ENCODE assay signal across 8 cellular contexts in the genomic region with DNA sequence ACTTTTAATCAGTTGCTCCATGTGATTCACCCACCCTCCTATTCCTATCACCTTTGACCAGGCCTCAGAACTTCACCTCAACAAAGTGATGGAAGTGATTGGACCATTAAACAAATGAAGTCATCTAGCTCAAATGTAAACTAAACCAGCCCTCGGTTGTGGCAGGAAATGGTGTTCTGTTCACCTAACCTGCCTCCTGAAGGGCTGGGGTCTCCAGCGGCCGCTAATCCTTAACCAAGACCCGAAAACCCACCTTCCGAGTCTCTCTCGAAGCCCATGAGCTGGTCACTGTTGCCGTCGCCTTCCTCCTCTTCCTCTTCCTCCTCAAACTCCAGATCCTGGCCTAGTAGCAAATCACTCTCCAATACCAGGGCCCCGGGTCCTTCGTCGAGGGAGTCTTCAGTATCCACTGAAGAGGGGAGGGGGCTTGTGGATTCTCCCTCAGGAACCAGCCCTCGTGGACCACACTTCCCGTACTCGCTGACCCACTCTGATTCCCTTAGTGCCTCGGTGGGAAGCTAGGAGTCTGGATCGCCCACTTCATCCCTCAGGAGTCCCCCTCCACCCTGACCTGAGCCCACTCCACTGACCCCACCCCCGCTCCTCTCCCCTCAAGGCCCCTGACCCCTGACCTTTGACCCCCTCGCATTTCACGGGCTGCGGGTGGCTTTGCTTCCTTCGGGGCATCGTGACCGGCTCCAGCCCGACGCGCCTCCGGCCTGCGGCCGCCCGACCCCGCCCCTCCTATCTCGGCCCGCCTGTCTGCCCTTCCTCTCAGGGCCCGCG. TPM values are rescaled to one million over a fixed set of nuclear protein-coding genes. Genes with fewer than 3 reads are reported as not detected.
DNase-seq lines count a peak whose midpoint lies in the region; ATAC-seq lines count a peak whose summit lies in the region.

No MANE protein-coding gene starts in this region.

- peak; percentile 81 for DNase-seq in activated CD8-positive, alpha-beta memory T cell treated with anti-CD3 and anti-CD28 coated beads, Interleukin-2, amount 10 ng/mL, durations not matched to agents 7 days and 5 days
- no peak for DNase-seq in activated CD8-positive, alpha-beta memory T cell treated with anti-CD3 and anti-CD28 coated beads, Interleukin-2, amount 50 U/mL, for 48 hours
- DNase-seq in SK-N-DZ (ENCODE audit: low spot score) (peak; percentile 61), left colon (peak; percentile 78 to 82)
- peak; percentile 24 for DNase-seq in central memory CD4-positive, alpha-beta T cell
- DNase-seq in stimulated activated CD4-positive, alpha-beta T cell treated with anti-CD3 and anti-CD28 coated beads, Interleukin-1b, Interleukin-23, amount 100 ng/mL, for 48 hours, result peak; percentile 8

- intact Hi-C loops in left colon (cut with DNase I, micrococcal nuclease), result no loop called here

- H3K4me1 Mint-ChIP-seq in activated CD8-positive, alpha-beta memory T cell treated with anti-CD3 and anti-CD28 coated beads, Interleukin-2, amount 10 ng/mL, durations not matched to agents 7 days and 5 days, result peaks cover 21% of the 10 kb centered on the region

- CTCF ChIA-PET in activated CD8-positive, alpha-beta memory T cell treated with anti-CD3 and anti-CD28 coated beads, Interleukin-2, amount 10 ng/mL, durations not matched to agents 7 days and 5 days (lab: Charles Lee), result interaction anchor here (0.9 to 3.4 kb wide), 6 partner anchors 9 to 303 kb away, joined by 3 to 20 read pairs (median 3); a partner anchor contains a TSS

- no peaks in the 10 kb centered on the region for H3K27me3 Mint-ChIP-seq in activated CD8-positive, alpha-beta memory T cell treated with anti-CD3 and anti-CD28 coated beads, Interleukin-2, amount 10 ng/mL, durations not matched to agents 7 days and 5 days

- peak overlapping the region; percentile 96 for H3K27ac Mint-ChIP-seq in activated CD8-positive, alpha-beta memory T cell treated with anti-CD3 and anti-CD28 coated beads, Interleukin-2, amount 10 ng/mL, durations not matched to agents 7 days and 5 days

- ATAC-seq in activated CD8-positive, alpha-beta memory T cell treated with anti-CD3 and anti-CD28 coated beads, Interleukin-2, amount 10 ng/mL, durations not matched to agents 7 days and 5 days, result peak; percentile 66
- peak; percentile 44 for ATAC-seq in HG03354 (IDR thresholded peaks at IDR 0.05; ENCODE audit: poor library complexity, severe bottlenecking, unreplicated experiment)
- ATAC-seq in left colon, result peak; percentile 54
- ATAC-seq in HG03135 (IDR thresholded peaks at IDR 0.05; ENCODE audit: unreplicated experiment), result no peak

- H3K9me3 Mint-ChIP-seq in activated CD8-positive, alpha-beta memory T cell treated with anti-CD3 and anti-CD28 coated beads, Interleukin-2, amount 10 ng/mL, durations not matched to agents 7 days and 5 days (ENCODE audit: low read depth), result no peaks in the 10 kb centered on the region

- peaks cover 42% of the 10 kb centered on the region for H3K36me3 Mint-ChIP-seq in activated CD8-positive, alpha-beta memory T cell treated with anti-CD3 and anti-CD28 coated beads, Interleukin-2, amount 10 ng/mL, durations not matched to agents 7 days and 5 days

- H3K4me3 Mint-ChIP-seq in activated CD8-positive, alpha-beta memory T cell treated with anti-CD3 and anti-CD28 coated beads, Interleukin-2, amount 10 ng/mL, durations not matched to agents 7 days and 5 days, result peak overlapping the region; percentile 84

RNA-seq across cellular contexts. Expression of a gene that starts 0.5 kb away (rescaled TPM):
- total RNA-seq in activated CD8-positive, alpha-beta memory T cell treated with anti-CD3 and anti-CD28 coated beads, Interleukin-2, amount 10 ng/mL, durations not matched to agents 7 days and 5 days, result 10 to 100 TPM; 12.7 to 15.4 TPM
- polyA plus RNA-seq in SK-N-DZ (2014; cell fraction: cytosol; rRNA removed), result 2.5 and 10.9 TPM in 2 replicates
- polyA plus RNA-seq in SK-N-DZ (2014; cell fraction: nucleus; rRNA removed), result 11.3 and 12.7 TPM in 2 replicates
- 10 to 100 TPM; 24.9 to 27.4 TPM for total RNA-seq in left colon

RNA-seq across cellular contexts. Expression of a gene that starts 9.6 kb away (rescaled TPM):
- 100 to 1,000 TPM; 101 to 125 TPM for total RNA-seq in activated CD8-positive, alpha-beta memory T cell treated with anti-CD3 and anti-CD28 coated beads, Interleukin-2, amount 10 ng/mL, durations not matched to agents 7 days and 5 days
- 52.2 and 64.9 TPM in 2 replicates for polyA plus RNA-seq in SK-N-DZ (2014; cell fraction: cytosol; rRNA removed)
- polyA plus RNA-seq in SK-N-DZ (2014; cell fraction: nucleus; rRNA removed), result 44.1 and 49.8 TPM in 2 replicates
- 10 to 100 TPM; 85.2 to 85.5 TPM for total RNA-seq in left colon

RNA-seq across cellular contexts. Expression of a gene that starts 9.9 kb away (rescaled TPM):
- total RNA-seq in activated CD8-positive, alpha-beta memory T cell treated with anti-CD3 and anti-CD28 coated beads, Interleukin-2, amount 10 ng/mL, durations not matched to agents 7 days and 5 days, result 10 to 100 TPM; 38.6 to 43.1 TPM
- polyA plus RNA-seq in SK-N-DZ (2014; cell fraction: cytosol; rRNA removed), result 19.3 and 21.2 TPM in 2 replicates
- 50.3 and 59.7 TPM in 2 replicates for polyA plus RNA-seq in SK-N-DZ (2014; cell fraction: nucleus; rRNA removed)
- total RNA-seq in left colon, result 10 to 100 TPM; 33.2 to 36.6 TPM

RNA-seq across cellular contexts. Expression of a gene that starts 23.5 kb away (rescaled TPM):
- 10 to 100 TPM; 54.6 to 67.6 TPM for total RNA-seq in activated CD8-positive, alpha-beta memory T cell treated with anti-CD3 and anti-CD28 coated beads, Interleukin-2, amount 10 ng/mL, durations not matched to agents 7 days and 5 days
- 53.5 and 61.1 TPM in 2 replicates for polyA plus RNA-seq in SK-N-DZ (2014; cell fraction: cytosol; rRNA removed)
- 73.2 and 101 TPM in 2 replicates for polyA plus RNA-seq in SK-N-DZ (2014; cell fraction: nucleus; rRNA removed)
- 10 to 100 TPM; 50.6 to 62.5 TPM for total RNA-seq in left colon

RNA-seq across cellular contexts. Expression of a gene that starts 29.4 kb away (rescaled TPM):
- total RNA-seq in activated CD8-positive, alpha-beta memory T cell treated with anti-CD3 and anti-CD28 coated beads, Interleukin-2, amount 10 ng/mL, durations not matched to agents 7 days and 5 days, result 100 to 1,000 TPM; 136 to 159 TPM
- polyA plus RNA-seq in SK-N-DZ (2014; cell fraction: cytosol; rRNA removed), result 124 and 127 TPM in 2 replicates
- polyA plus RNA-seq in SK-N-DZ (2014; cell fraction: nucleus; rRNA removed), result 55.6 and 71.4 TPM in 2 replicates
- 10 to 100 TPM; 50.9 to 73.4 TPM for total RNA-seq in left colon
